Comparison of ENCODE assay signal across 20 cellular contexts in genomic region chr14:92985521-92985920, GRCh38.
DNase-seq lines count a peak whose midpoint lies in the region; ATAC-seq and TF ChIP-seq lines count a peak whose summit lies in the region.
"Had no signal": no experiment of that assay in that cellular context is flagged by ENCODE, and none has a peak within 500 bp of the region (broad histone marks: within the 10 kb centered on the region; RNA-seq: fewer than 3 reads in every experiment).

No MANE protein-coding gene starts in this region.

- TF ChIP-seq CTCF in CD14-positive monocyte (IDR thresholded peaks at IDR 0.05) (no peak), coronary artery (IDR thresholded peaks at IDR 0.05) (no peak), breast epithelium (IDR thresholded peaks at IDR 0.05) (no peak)

- intact Hi-C loops in CD14-positive monocyte (cut with micrococcal nuclease), result no loop called here
- intact Hi-C loops in breast epithelium (cut with DNase I; ENCODE audit: low total_unique reads), result no loop called here

- H3K4me3 Mint-ChIP-seq in CD14-positive monocyte, result no peak overlapping the region
- H3K4me3 Mint-ChIP-seq in memory B cell, result no peak overlapping the region
- H3K4me3 Mint-ChIP-seq: activated naive CD4-positive, alpha-beta T cell treated with anti-CD3 and anti-CD28 coated beads, Interleukin-2, amount 10 ng/mL, durations not matched to agents 7 days and 5 days; nephron progenitor cell; T-helper 17 cell had no signal

- H3K9ac ChIP-seq in subcutaneous abdominal adipose tissue (ENCODE audit: low read length in 5 of 5), result no peak overlapping the region

- H3K4me1 ChIP-seq in subcutaneous abdominal adipose tissue (ENCODE audit: control insufficient read depth in 5 of 5, insufficient read depth in 5 of 5, low read length in 5 of 5) (peaks cover 4 to 25% (median 23%) of the 10 kb centered on the region in 5 donors), breast epithelium (peaks cover 7 to 8% of the 10 kb centered on the region in 2 donors)

- ATAC-seq in memory B cell (ENCODE audit: low read depth) (no peak), GM19455 (IDR thresholded peaks at IDR 0.05; ENCODE audit: unreplicated experiment) (no peak)
- ATAC-seq: T-helper 17 cell had no signal

- H3K36me3 ChIP-seq in subcutaneous abdominal adipose tissue (ENCODE audit: control insufficient read depth in 5 of 5, insufficient read depth in 5 of 5, low read length in 5 of 5), result peaks cover 0 to 31% (median 15%) of the 10 kb centered on the region in 5 donors
- H3K36me3 ChIP-seq in breast epithelium, result no peaks in the 10 kb centered on the region

- H3K27ac ChIP-seq in coronary artery (peak overlapping the region; percentile 71 to 86), subcutaneous abdominal adipose tissue (ENCODE audit: low read depth, low read length) (peak overlapping the region; percentile 41), breast epithelium (no peak overlapping the region)
- H3K27ac ChIP-seq: HL-60 had no signal

- DNase-seq in CD14-positive monocyte (ENCODE audit: low spot score) (no peak), coronary artery (ENCODE audit: low spot score) (no peak), memory B cell (ENCODE audit: low spot score in 2 of 2) (no peak), breast epithelium (ENCODE audit: low spot score in 2 of 2) (no peak)
- no peak for DNase-seq in effector CD8-positive, alpha-beta T cell (lab: John Stamatoyannopoulos, UW)
- DNase-seq in stimulated activated CD4-positive, alpha-beta T cell treated with anti-CD3 and anti-CD28 coated beads, Interleukin-15, amount 100 ng/mL, for 24 hours, result no peak
- DNase-seq: activated CD4-positive, alpha-beta T cell treated with anti-CD3 and anti-CD28 coated beads for 4 hours; activated naive CD4-positive, alpha-beta T cell treated with anti-CD3 and anti-CD28 coated beads, Interleukin-2, amount 10 ng/mL, durations not matched to agents 7 days and 5 days; activated T-cell treated with anti-CD3 and anti-CD28 coated beads, Interleukin-2, amount 50 U/mL, for 48 hours; NCI-H1092; NCI-H2081; nephron progenitor cell; NK-92 treated with Interleukin-12 subunit alpha and Interleukin-12 subunit beta, amount 100 ng/mL, for 24 hours; stimulated activated CD4-positive, alpha-beta T cell treated with anti-CD3 and anti-CD28 coated beads, Interleukin-2, amount 100 ng/mL, for 48 hours; stimulated activated naive CD4-positive, alpha-beta T cell treated with Interleukin-2 at 50 U/mL for 16 hours; T-helper 17 cell had no signal

- H3K4me3 ChIP-seq in coronary artery (no peak overlapping the region), subcutaneous abdominal adipose tissue (ENCODE audit: low read depth in 1 of 5, low read length in 5 of 5) (no peak overlapping the region), breast epithelium (no peak overlapping the region)
- H3K4me3 ChIP-seq: skin epidermis had no signal

- no peaks in the 10 kb centered on the region for H3K27me3 ChIP-seq in subcutaneous abdominal adipose tissue (ENCODE audit: control insufficient read depth in 5 of 5, insufficient read depth in 4 of 5, low read length in 5 of 5)
- H3K27me3 ChIP-seq in breast epithelium, result no peaks in the 10 kb centered on the region

- H3K27me3 Mint-ChIP-seq in CD14-positive monocyte (ENCODE audit: low read depth in 3 of 3) (peaks cover 0 to 2% (median 0%) of the 10 kb centered on the region in 3 donors), memory B cell (no peaks in the 10 kb centered on the region)
- H3K27me3 Mint-ChIP-seq: activated naive CD4-positive, alpha-beta T cell treated with anti-CD3 and anti-CD28 coated beads, Interleukin-2, amount 10 ng/mL, durations not matched to agents 7 days and 5 days; T-helper 17 cell had no signal

- H3K36me3 Mint-ChIP-seq in CD14-positive monocyte (peaks cover 67 to 93% of the 10 kb centered on the region in 2 donors), memory B cell (peaks cover 45% of the 10 kb centered on the region)

- H3K9me3 Mint-ChIP-seq in CD14-positive monocyte (peaks cover 6 to 19% (median 14%) of the 10 kb centered on the region in 7 donors), memory B cell (peaks cover 6% of the 10 kb centered on the region)

- H3K27ac Mint-ChIP-seq in CD14-positive monocyte (peak overlapping the region in 4 of 7 donors; percentile 27 to 67 (median 30)), memory B cell (peak overlapping the region; percentile 45)
- H3K27ac Mint-ChIP-seq: activated naive CD4-positive, alpha-beta T cell treated with anti-CD3 and anti-CD28 coated beads, Interleukin-2, amount 10 ng/mL, durations not matched to agents 7 days and 5 days; nephron progenitor cell; T-helper 17 cell had no signal

- no peaks in the 10 kb centered on the region for H3K9me3 ChIP-seq in subcutaneous abdominal adipose tissue (ENCODE audit: control insufficient read depth in 5 of 5, low read length in 5 of 5)
- no peaks in the 10 kb centered on the region for H3K9me3 ChIP-seq in breast epithelium

- no peak for TF ChIP-seq POLR2A in breast epithelium (IDR thresholded peaks at IDR 0.05)

- H3K4me1 Mint-ChIP-seq in CD14-positive monocyte, result peaks cover 3% of the 10 kb centered on the region
- peaks cover 12% of the 10 kb centered on the region for H3K4me1 Mint-ChIP-seq in memory B cell
- H3K4me1 Mint-ChIP-seq: activated naive CD4-positive, alpha-beta T cell treated with anti-CD3 and anti-CD28 coated beads, Interleukin-2, amount 10 ng/mL, durations not matched to agents 7 days and 5 days had no signal

Comparison
In these comparisons a context has a peak if more than half of its experiments do, and no peak if none do; other contexts are left out.
1. H3K27ac ChIP-seq: peak in coronary artery (2 of 2) and subcutaneous abdominal adipose tissue (single experiment); none in breast epithelium (0 of 2).